ENCODE assay signal across 8 cellular contexts in the genomic region with DNA sequence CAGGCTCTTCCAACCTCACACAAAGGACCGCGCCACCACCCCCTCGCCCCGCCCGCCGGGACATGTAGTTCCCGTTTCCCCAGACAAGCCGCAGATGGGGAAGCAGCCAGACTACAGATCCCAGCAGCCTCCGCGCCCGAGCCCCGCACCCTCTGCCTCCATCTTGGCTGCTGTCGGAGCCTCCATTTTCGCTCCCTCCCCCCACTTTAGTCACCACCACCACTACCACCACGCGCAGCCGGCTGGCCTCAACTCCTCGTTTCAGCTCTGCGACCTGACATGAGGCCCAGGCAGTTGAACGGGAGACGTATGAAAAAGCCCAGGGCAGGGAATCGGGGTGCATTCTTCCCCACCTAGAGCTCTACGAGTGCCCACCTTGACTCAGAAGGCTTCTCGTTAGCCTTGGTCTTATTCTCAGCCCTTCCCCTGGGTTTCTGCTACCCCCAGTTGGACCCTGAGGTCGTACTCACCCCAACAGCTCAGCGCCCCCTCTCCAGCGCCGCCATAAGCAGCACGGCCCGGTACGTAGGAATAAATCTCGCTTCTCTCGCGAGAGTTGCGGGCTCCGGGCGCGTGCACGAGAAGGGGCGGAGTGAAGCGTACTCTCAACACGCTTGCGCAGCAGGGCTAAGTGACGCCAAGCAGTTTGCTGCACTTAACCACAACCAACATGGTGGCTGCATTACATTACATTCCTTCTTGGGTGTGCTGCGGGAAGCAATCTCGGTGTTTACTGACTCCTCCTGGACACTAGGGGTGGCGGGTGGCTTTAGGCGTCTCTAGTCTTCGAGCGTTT. TPM values are rescaled to one million over a fixed set of nuclear protein-coding genes. Genes with fewer than 3 reads are reported as not detected.
DNase-seq lines count a peak whose midpoint lies in the region; ATAC-seq and TF ChIP-seq lines count a peak whose summit lies in the region.

A gene (minus strand): TSS at position 530 of the 796 bp plus-strand sequence. CDS start 18,094 bp downstream, outside the sequence.

- peaks cover 25% of the 10 kb centered on the region for H3K36me3 Mint-ChIP-seq in T-helper 2 cell treated with Interferon-gamma antibody and Interleukin-4, amounts not matched to agents 5 μg/mL and 100 μg/mL, for 36 hours (ENCODE audit: low read depth)

- H3K4me3 ChIP-seq in ascending aorta, result peak within 1 kb of the TSS; percentile 81 to 89
- H3K4me3 ChIP-seq in right atrium auricular region, result peak within 1 kb of the TSS; percentile 94 to 100
- peak within 1 kb of the TSS; percentile 96 to 97 for H3K4me3 ChIP-seq in uterus

- H3K36me3 ChIP-seq in ascending aorta (no peaks in the 10 kb centered on the region), right atrium auricular region (no peaks in the 10 kb centered on the region), uterus (no peaks in the 10 kb centered on the region)

- intact Hi-C loops in ascending aorta (cut with DNase I) (loop anchor here (1.0 to 10.0 kb wide), 8 partner anchors 23 to 773 kb away; a partner anchor contains a TSS), uterus (cut with DNase I; ENCODE audit: low total_unique reads) (loop anchor here (5.0 kb wide), 1 partner anchor 245 kb away; a partner anchor contains a TSS)

- peak within 1 kb of the TSS; percentile 100 for H3K27ac Mint-ChIP-seq in T-helper 2 cell treated with Interferon-gamma antibody and Interleukin-4, amounts not matched to agents 5 μg/mL and 100 μg/mL, for 36 hours

- H3K4me3 Mint-ChIP-seq in T-helper 2 cell treated with Interferon-gamma antibody and Interleukin-4, amounts not matched to agents 5 μg/mL and 100 μg/mL, for 36 hours, result peak within 1 kb of the TSS; percentile 99

- peak in 2 of 3 experiments; percentile 20 to 27 for TF ChIP-seq CTCF in ascending aorta (IDR thresholded peaks at IDR 0.05)
- TF ChIP-seq CTCF in right atrium auricular region (IDR thresholded peaks at IDR 0.05), result peak; percentile 18 to 60
- peak in 3 of 4 experiments; percentile 4 to 44 (median 23) for TF ChIP-seq CTCF in uterus (IDR thresholded peaks at IDR 0.05)

- ATAC-seq in GM18505 (IDR thresholded peaks at IDR 0.05; ENCODE audit: unreplicated experiment), result peak; percentile 83
- peak; percentile 86 for ATAC-seq in HG02973 (IDR thresholded peaks at IDR 0.05; ENCODE audit: unreplicated experiment)

- H3K27me3 ChIP-seq in ascending aorta, result no peaks in the 10 kb centered on the region
- H3K27me3 ChIP-seq in right atrium auricular region, result no peaks in the 10 kb centered on the region
- H3K27me3 ChIP-seq in uterus, result no peaks in the 10 kb centered on the region

- TF ChIP-seq POLR2A in GM18505 (IDR thresholded peaks at IDR 0.05; ENCODE audit: borderline replicate concordance, extremely low read depth, insufficient read depth, insufficient read length) (peak; percentile 96), uterus (IDR thresholded peaks at IDR 0.05) (peak; percentile 78 to 89)

- H3K27ac ChIP-seq in ascending aorta, result peak within 1 kb of the TSS; percentile 99
- H3K27ac ChIP-seq in right atrium auricular region, result peak within 1 kb of the TSS; percentile 100
- peak within 1 kb of the TSS; percentile 99 for H3K27ac ChIP-seq in uterus

- peaks cover 4% of the 10 kb centered on the region for H3K9me3 Mint-ChIP-seq in T-helper 2 cell treated with Interferon-gamma antibody and Interleukin-4, amounts not matched to agents 5 μg/mL and 100 μg/mL, for 36 hours

- H3K4me1 ChIP-seq in ascending aorta, result peaks cover 0 to 29% of the 10 kb centered on the region in 2 donors
- H3K4me1 ChIP-seq in right atrium auricular region, result peaks cover 0 to 43% of the 10 kb centered on the region in 2 donors
- peaks cover 9 to 14% of the 10 kb centered on the region in 2 donors for H3K4me1 ChIP-seq in uterus

- DNase-seq in NCI-H1930 (lab: John Stamatoyannopoulos, UW), result peak; percentile 96 to 98
- peak; percentile 96 for DNase-seq in T-helper 2 cell treated with Interferon-gamma antibody and Interleukin-4, amounts not matched to agents 5 μg/mL and 100 μg/mL, for 36 hours (ENCODE audit: low spot score)
- peak; percentile 90 to 98 for DNase-seq in ascending aorta (ENCODE audit: low spot score in 2 of 2)
- peak; percentile 97 for DNase-seq in right atrium auricular region (ENCODE audit: low spot score)
- DNase-seq in pulmonary artery endothelial cell (ENCODE audit: low read depth, low spot score), result peak; percentile 93
- DNase-seq in uterus, result peak; percentile 98

- H3K9me3 ChIP-seq in ascending aorta, result no peaks in the 10 kb centered on the region
- no peaks in the 10 kb centered on the region for H3K9me3 ChIP-seq in right atrium auricular region
- H3K9me3 ChIP-seq in uterus, result no peaks in the 10 kb centered on the region

- H3K4me1 Mint-ChIP-seq in T-helper 2 cell treated with Interferon-gamma antibody and Interleukin-4, amounts not matched to agents 5 μg/mL and 100 μg/mL, for 36 hours (ENCODE audit: low read depth), result peaks cover 43% of the 10 kb centered on the region

- H3K27me3 Mint-ChIP-seq in T-helper 2 cell treated with Interferon-gamma antibody and Interleukin-4, amounts not matched to agents 5 μg/mL and 100 μg/mL, for 36 hours (ENCODE audit: low read depth), result no peaks in the 10 kb centered on the region

RNA-seq across cellular contexts. Expression of the gene that starts here (rescaled TPM):
- total RNA-seq in ascending aorta, result 290 TPM
- total RNA-seq in right atrium auricular region, result 1,000 to 10,000 TPM in 1 of 2 donors, 100 to 1,000 TPM in 1; 917 to 1,380 TPM
- 907 and 1,022 TPM in 2 replicates for total RNA-seq in pulmonary artery endothelial cell
- total RNA-seq in uterus, result 1,000 to 10,000 TPM in 2 of 4 donors, 100 to 1,000 TPM in 2; 247 to 1,200 (median 856) TPM

Comparison
In these comparisons a context has a peak if more than half of its experiments do, and no peak if none do; other contexts are left out.
1. Peak in every context shown above with its lines: DNase-seq, ATAC-seq, H3K4me3 ChIP-seq and H3K27ac ChIP-seq.